8 cellular contexts compared by ENCODE assay signal in genomic region chr1:6491076-6491449, GRCh38. TPM values are rescaled to one million over a fixed set of nuclear protein-coding genes. Genes with fewer than 3 reads are reported as not detected.
A peak's percentile ranks its signal among the peaks of the same experiment; 100 is the strongest.
DNase-seq lines count a peak whose midpoint lies in the region; ATAC-seq, FAIRE-seq and TF ChIP-seq lines count a peak whose summit lies in the region.

No MANE protein-coding gene starts in this region.

- no peaks in the 10 kb centered on the region for H3K9me3 ChIP-seq in mesodermal cell (ENCODE audit: control insufficient read depth, low read length)

- H3K36me3 Mint-ChIP-seq in stimulated activated naive CD8-positive, alpha-beta T cell treated with anti-CD3 and anti-CD28 coated beads, Interleukin-15, Interleukin-2, amounts not matched to agents 100 ng/mL and 50 ng/mL, for 24 hours (ENCODE audit: low read depth): no peaks in the 10 kb centered on the region
- H3K36me3 Mint-ChIP-seq in MCF 10A (ENCODE audit: insufficient read depth, unreplicated experiment): peaks cover 12% of the 10 kb centered on the region

- 24 to 27% methylated on average over 3 to 4 of the region's 6 CpGs for WGBS in mesodermal cell (ENCODE audit: insufficient coverage in 2 of 2), 2 experiments

- H3K4me3 ChIP-seq in mesodermal cell (ENCODE audit: extremely low read depth, insufficient read depth, low read length, poor library complexity, severe bottlenecking): peak overlapping the region; percentile 60

- H3K27ac ChIP-seq in mesodermal cell (ENCODE audit: low read depth, low read length, severe bottlenecking): peak overlapping the region; percentile 30

- TF ChIP-seq CTCF in MCF 10A (IDR thresholded peaks at IDR 0.05; ENCODE audit: unreplicated experiment): no peak

- TSS peak; percentile 87 for BruUV-seq in MCF 10A (replicated peaks; lab: Mats Ljungman, UMichigan)

- peak overlapping the region; percentile 74 for H3K4me3 Mint-ChIP-seq in stimulated activated naive CD8-positive, alpha-beta T cell treated with anti-CD3 and anti-CD28 coated beads, Interleukin-15, Interleukin-2, amounts not matched to agents 100 ng/mL and 50 ng/mL, for 24 hours
- peak overlapping the region; percentile 77 for H3K4me3 Mint-ChIP-seq in MCF 10A (ENCODE audit: unreplicated experiment)

- POLR2A ChIA-PET in MCF 10A (lab: Yijun Ruan, JAX): interaction anchor here (0.6 to 6.3 kb wide), 13 partner anchors 12 to 271 kb away, joined by 3 to 63 read pairs (median 6); partner anchors contain the start of genes KLHL21, NOL9 and ZBTB48

- no peak for FAIRE-seq in HTR-8/SVneo (lab: Jason Lieb, UNC)

- intact Hi-C loops in MCF 10A (cut with micrococcal nuclease): no loop called here

- H3K36me3 ChIP-seq in mesodermal cell (ENCODE audit: control insufficient read depth, insufficient read depth, low read length): no peaks in the 10 kb centered on the region

- H3K4me1 ChIP-seq in mesodermal cell (ENCODE audit: control insufficient read depth, insufficient read depth, low read length, poor library complexity, severe bottlenecking): peaks cover 21% of the 10 kb centered on the region

- CTCF ChIA-PET in MCF 10A (lab: Yijun Ruan, JAX): interaction anchor here (0.6 to 4.9 kb wide), 12 partner anchors 11 to 250 kb away, joined by 3 to 26 read pairs (median 4); partner anchors contain the start of genes NOL9 and TAS1R1

- DNase-seq in stimulated activated naive CD8-positive, alpha-beta T cell treated with anti-CD3 and anti-CD28 coated beads, Interleukin-15, Interleukin-2, amounts not matched to agents 100 U/mL and 50 U/mL, for 24 hours: no peak
- DNase-seq in MCF 10A (ENCODE audit: unreplicated experiment) (no peak), NCI-H2171 (lab: John Stamatoyannopoulos, UW) (no peak), NCI-H1092 (lab: John Stamatoyannopoulos, UW) (no peak), HTR-8/SVneo (ENCODE audit: insufficient read length, low spot score) (no peak)

- ATAC-seq in stimulated activated naive CD8-positive, alpha-beta T cell treated with anti-CD3 and anti-CD28 coated beads, Interleukin-15, Interleukin-2, amounts not matched to agents 100 U/mL and 50 U/mL, for 24 hours: no peak
- ATAC-seq in HG03159 (IDR thresholded peaks at IDR 0.05; ENCODE audit: unreplicated experiment): no peak

- H3K9me3 Mint-ChIP-seq in stimulated activated naive CD8-positive, alpha-beta T cell treated with anti-CD3 and anti-CD28 coated beads, Interleukin-15, Interleukin-2, amounts not matched to agents 100 ng/mL and 50 ng/mL, for 24 hours: no peaks in the 10 kb centered on the region
- no peaks in the 10 kb centered on the region for H3K9me3 Mint-ChIP-seq in MCF 10A (ENCODE audit: unreplicated experiment)

- H3K27me3 Mint-ChIP-seq in stimulated activated naive CD8-positive, alpha-beta T cell treated with anti-CD3 and anti-CD28 coated beads, Interleukin-15, Interleukin-2, amounts not matched to agents 100 ng/mL and 50 ng/mL, for 24 hours: peaks cover 12% of the 10 kb centered on the region
- H3K27me3 Mint-ChIP-seq in MCF 10A (ENCODE audit: insufficient read depth, unreplicated experiment): no peaks in the 10 kb centered on the region

- peaks cover 26% of the 10 kb centered on the region for H3K4me1 Mint-ChIP-seq in stimulated activated naive CD8-positive, alpha-beta T cell treated with anti-CD3 and anti-CD28 coated beads, Interleukin-15, Interleukin-2, amounts not matched to agents 100 ng/mL and 50 ng/mL, for 24 hours (ENCODE audit: low read depth)
- H3K4me1 Mint-ChIP-seq in MCF 10A (ENCODE audit: insufficient read depth, unreplicated experiment): peaks cover 45% of the 10 kb centered on the region

- peak overlapping the region; percentile 4 for H3K27ac Mint-ChIP-seq in stimulated activated naive CD8-positive, alpha-beta T cell treated with anti-CD3 and anti-CD28 coated beads, Interleukin-15, Interleukin-2, amounts not matched to agents 100 ng/mL and 50 ng/mL, for 24 hours
- H3K27ac Mint-ChIP-seq in MCF 10A (ENCODE audit: low read depth, unreplicated experiment): peak overlapping the region; percentile 44

RNA-seq across cellular contexts. Expression of gene PLEKHG5, which starts 0.4 kb away (rescaled TPM):
- total RNA-seq in MCF 10A (2022): 32.3 and 35.9 TPM in 2 replicates
- 27.1 TPM for polyA plus RNA-seq in mesodermal cell (2013, experiment 1 of 2)
- polyA plus RNA-seq in mesodermal cell (2013, experiment 2 of 2): 23.0 TPM

RNA-seq across cellular contexts. Expression of gene TNFRSF25, which starts 25.1 kb away (rescaled TPM):
- total RNA-seq in MCF 10A (2022): 27.6 and 33.7 TPM in 2 replicates
- polyA plus RNA-seq in mesodermal cell (2013, experiment 1 of 2): 30.6 TPM
- polyA plus RNA-seq in mesodermal cell (2013, experiment 2 of 2): 24.6 TPM
